In the genomic region with DNA sequence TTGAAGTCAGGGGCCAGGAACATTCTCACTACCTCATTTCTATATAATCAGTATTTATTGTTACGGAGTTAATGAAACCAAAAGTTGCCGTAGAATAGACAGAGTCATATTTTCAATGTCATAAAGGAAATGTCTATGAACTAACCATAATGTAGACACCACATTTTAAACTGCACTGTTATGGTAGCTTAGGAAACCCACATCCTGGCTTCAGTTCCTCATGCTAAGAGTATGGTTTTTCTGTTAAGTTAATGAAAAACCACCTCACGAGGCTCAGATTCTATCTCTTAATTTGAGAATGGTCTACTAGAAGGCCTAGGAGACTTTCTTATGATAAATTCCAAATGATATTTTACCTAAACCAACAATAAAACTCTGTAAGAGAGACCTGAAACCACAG, we compare ENCODE assay signal across 11 cellular contexts.
A peak's percentile ranks its signal among the peaks of the same experiment; 100 is the strongest.
DNase-seq lines count a peak whose midpoint lies in the region; ATAC-seq, FAIRE-seq and TF ChIP-seq lines count a peak whose summit lies in the region.
"Had no signal": no experiment of that assay in that cellular context is flagged by ENCODE, and none has a peak within 500 bp of the region (broad histone marks: within the 10 kb centered on the region; RNA-seq: fewer than 3 reads in every experiment).

No MANE protein-coding gene starts in this region.

- no peak for DNase-seq in nephron progenitor cell
- no peak for DNase-seq in aorta
- DNase-seq in COR-L47 (lab: John Stamatoyannopoulos, UW), result no peak
- no peak for DNase-seq in frontal cortex (ENCODE audit: low spot score in 2 of 2)
- DNase-seq: caudate nucleus, H9, SK-N-SH had no signal

- H3K9me3 Mint-ChIP-seq in nephron progenitor cell, result peaks cover 4% of the 10 kb centered on the region

- no peaks in the 10 kb centered on the region for H3K9me3 ChIP-seq in aorta (ENCODE audit: control insufficient read depth, low read length)
- H3K9me3 ChIP-seq: SK-N-SH had no signal

- ATAC-seq in GM18517 (IDR thresholded peaks at IDR 0.05; ENCODE audit: unreplicated experiment) (peak; percentile 100), GM21423 (IDR thresholded peaks at IDR 0.05; ENCODE audit: unreplicated experiment) (peak; percentile 100), HG03442 (IDR thresholded peaks at IDR 0.05; ENCODE audit: unreplicated experiment) (peak; percentile 100), esophagus mucosa (peak; percentile 67), aorta (ENCODE audit: low FRiP score) (no peak)

- no peaks in the 10 kb centered on the region for H3K27me3 ChIP-seq in aorta (ENCODE audit: control insufficient read depth in 1 of 2, insufficient read depth in 2 of 2, low read length in 1 of 2)

- no peaks in the 10 kb centered on the region for H3K4me1 ChIP-seq in aorta (ENCODE audit: control insufficient read depth in 1 of 2, insufficient read depth in 2 of 2, low read length in 2 of 2)

- no peak overlapping the region for H3K27ac ChIP-seq in aorta (ENCODE audit: low read depth in 1 of 2, low read length in 2 of 2)

- H3K36me3 ChIP-seq in aorta (ENCODE audit: control insufficient read depth in 1 of 2, insufficient read depth in 2 of 2, low read length in 1 of 2), result no peaks in the 10 kb centered on the region

- H3K4me3 ChIP-seq in aorta (ENCODE audit: low read length in 2 of 2), result no peak overlapping the region

- FAIRE-seq in frontal cortex (lab: Jason Lieb, UNC), result no peak

- no peak overlapping the region for H3K27ac Mint-ChIP-seq in nephron progenitor cell
- H3K27ac Mint-ChIP-seq: H9 had no signal

- H3K4me3 Mint-ChIP-seq in nephron progenitor cell, result no peak overlapping the region
- H3K4me3 Mint-ChIP-seq: H9 had no signal

- TF ChIP-seq CTCF in nephron progenitor cell (IDR thresholded peaks at IDR 0.05), result no peak

- intact Hi-C loops in aorta (cut with DNase I), result loop anchor here in 1 of 2 donors (2.0 to 10.0 kb wide), 2 partner anchors 322 to 470 kb away; no protein-coding TSS in a partner anchor

- no peaks in the 10 kb centered on the region for H3K36me3 Mint-ChIP-seq in nephron progenitor cell (ENCODE audit: low read depth)

- WGBS in aorta, 2 donors, result 88 to 90% methylated on average over 3 of the region's 3 CpGs

- H3K27me3 Mint-ChIP-seq in nephron progenitor cell (ENCODE audit: low read depth, poor library complexity), result no peaks in the 10 kb centered on the region

- H3K4me1 Mint-ChIP-seq in nephron progenitor cell, result no peaks in the 10 kb centered on the region
